15 cellular contexts compared by ENCODE assay signal in the genomic region with DNA sequence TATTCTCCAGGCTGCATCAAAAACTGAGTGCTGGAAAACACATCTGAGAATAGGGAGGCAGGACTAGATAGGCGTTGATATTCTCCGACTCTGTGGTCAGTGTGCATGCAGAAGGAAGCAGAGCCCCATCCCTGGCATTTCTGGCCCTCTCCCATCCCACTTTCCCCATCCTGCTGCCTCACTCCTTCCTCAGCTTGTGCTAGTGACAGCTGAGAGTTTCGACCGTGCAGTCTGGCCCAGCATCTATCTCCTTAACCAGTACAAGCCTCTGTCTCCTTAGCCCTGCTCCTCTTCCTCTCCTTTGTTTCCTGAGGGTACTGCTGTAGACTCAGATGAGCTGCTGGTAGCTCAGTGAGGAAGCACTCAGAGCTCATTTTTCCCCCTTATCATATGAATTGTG.
A peak's percentile ranks its signal among the peaks of the same experiment; 100 is the strongest.
DNase-seq lines count a peak whose midpoint lies in the region; ATAC-seq and TF ChIP-seq lines count a peak whose summit lies in the region.
"Had no signal": no experiment of that assay in that cellular context is flagged by ENCODE, and none has a peak within 500 bp of the region (broad histone marks: within the 10 kb centered on the region; RNA-seq: fewer than 3 reads in every experiment).

No MANE protein-coding gene starts in this region.

- H2BK12ac ChIP-seq in H9 (ENCODE audit: insufficient read length, low read depth, low read length): no peak overlapping the region

- peak overlapping the region; percentile 59 for H2AFZ ChIP-seq in H9 (ENCODE audit: low read length)
- H2AFZ ChIP-seq: GM23248 had no signal

- no peak overlapping the region for H2BK120ac ChIP-seq in H9 (ENCODE audit: low read depth, low read length, poor library complexity, severe bottlenecking)

- H3K79me1 ChIP-seq in H9 (ENCODE audit: insufficient read depth, low read depth, low read length, poor library complexity, severe bottlenecking): no peaks in the 10 kb centered on the region

- no peak overlapping the region for H3T11ph ChIP-seq in H9 (ENCODE audit: low read length)

- H3K27ac ChIP-seq in H9 (ENCODE audit: insufficient read length, low read depth, low read length): no peak overlapping the region
- H3K27ac ChIP-seq: BLaER1 treated with 17β-estradiol and CSF1 and Interleukin-3, amounts not matched to agents 10 nM and 100 nM; GM23248 had no signal

- DNase-seq in H9 (no peak), WTC11 (ENCODE audit: low spot score) (no peak), myocyte (ENCODE audit: low read depth) (peak; percentile 45), superior temporal gyrus (ENCODE audit: extremely low spot score) (no peak)
- DNase-seq: ACHN; CD4-positive, CD25-positive, alpha-beta regulatory T cell; DMS53; GM23248; KG1 had no signal

- H3K23ac ChIP-seq in H9 (ENCODE audit: insufficient read length, low read depth, low read length): no peak overlapping the region

- no peak overlapping the region for H3K9ac ChIP-seq in H9 (ENCODE audit: extremely low read depth, insufficient read length, low read length)
- H3K9ac ChIP-seq: BLaER1 treated with 17β-estradiol and CSF1 and Interleukin-3, amounts not matched to agents 10 nM and 100 nM; GM23248 had no signal

- TF ChIP-seq CTCF in H9 (conservative IDR thresholded peaks at IDR 0.05) (no peak), WTC11 (IDR thresholded peaks at IDR 0.05) (no peak)

- H3K4me1 ChIP-seq in H9 (ENCODE audit: insufficient read depth, low read length): peaks cover 7% of the 10 kb centered on the region
- H3K4me1 ChIP-seq: HAP-1 had no signal

- no peaks in the 10 kb centered on the region for H3K9me3 ChIP-seq in H9 (ENCODE audit: control insufficient read depth, low read depth, low read length)
- H3K9me3 ChIP-seq: HAP-1 had no signal

- ATAC-seq in WTC11 (peak; percentile 42), HG02981 (IDR thresholded peaks at IDR 0.05; ENCODE audit: unreplicated experiment) (no peak), HG03159 (IDR thresholded peaks at IDR 0.05; ENCODE audit: unreplicated experiment) (no peak), HG03280 (IDR thresholded peaks at IDR 0.05; ENCODE audit: unreplicated experiment) (no peak)

- H3K27me3 ChIP-seq in H9 (ENCODE audit: insufficient read depth, low read length): no peaks in the 10 kb centered on the region
- H3K27me3 ChIP-seq: BLaER1 treated with 17β-estradiol and CSF1 and Interleukin-3, amounts not matched to agents 10 nM and 100 nM had no signal

- no peak overlapping the region for H2BK20ac ChIP-seq in H9 (ENCODE audit: low read depth, low read length, poor library complexity, severe bottlenecking)

- H2BK15ac ChIP-seq in H9 (ENCODE audit: low read depth, low read length): no peak overlapping the region

- no CpG with 5 or more reads among the region's 4 CpGs for WGBS in H9 (ENCODE audit: extremely low coverage, insufficient read length, low lambda C conversion rate)

- H3K23me2 ChIP-seq in H9 (ENCODE audit: insufficient read length, low read depth, low read length, poor library complexity, severe bottlenecking): no peaks in the 10 kb centered on the region

- POLR2A ChIA-PET in WTC11 (lab: Charles Lee): no interaction called here

- H3K27me3 Mint-ChIP-seq in H9 (ENCODE audit: low read depth) (no peaks in the 10 kb centered on the region; the same call in 1 of the 2 replicates), WTC11 (ENCODE audit: low read depth) (no peaks in the 10 kb centered on the region)

- H4K91ac ChIP-seq in H9 (ENCODE audit: insufficient read length, low read depth, low read length): no peak overlapping the region

- no peak overlapping the region for H4K8ac ChIP-seq in H9 (replicated peaks; ENCODE audit: insufficient read length, low read depth, low read length)

- H3K56ac ChIP-seq in H9 (ENCODE audit: insufficient read length, low read depth, low read length): no peak overlapping the region

- H3K27ac Mint-ChIP-seq in H9 (peak overlapping the region; percentile 7 to 59 (median 53); a peak in 4 of 7 replicates), WTC11 (no peak overlapping the region)
- H3K27ac Mint-ChIP-seq: CD4-positive, CD25-positive, alpha-beta regulatory T cell; IgD-negative memory B cell had no signal

- CTCF ChIA-PET in WTC11 (lab: Charles Lee): no interaction called here

- no peak overlapping the region for H4K5ac ChIP-seq in H9 (ENCODE audit: insufficient read length, low read depth, low read length)

- no peak overlapping the region for H3K4me2 ChIP-seq in H9 (ENCODE audit: insufficient read depth, insufficient read length, low read length)
- H3K4me2 ChIP-seq: BLaER1 treated with 17β-estradiol and CSF1 and Interleukin-3, amounts not matched to agents 10 nM and 100 nM had no signal

- H3K4me3 Mint-ChIP-seq in H9: no peak overlapping the region
- no peak overlapping the region for H3K4me3 Mint-ChIP-seq in WTC11
- H3K4me3 Mint-ChIP-seq: CD4-positive, CD25-positive, alpha-beta regulatory T cell; IgD-negative memory B cell had no signal

- H2BK5ac ChIP-seq in H9 (ENCODE audit: insufficient read length, low read length): no peak overlapping the region

- H3K14ac ChIP-seq in H9 (ENCODE audit: insufficient read depth, low read length): no peak overlapping the region; the same call in 1 of the 2 replicates

- H3K4me1 Mint-ChIP-seq in H9: peaks cover 22 to 24% of the 10 kb centered on the region in 2 experiments
- peaks cover 19% of the 10 kb centered on the region for H3K4me1 Mint-ChIP-seq in WTC11
- H3K4me1 Mint-ChIP-seq: CD4-positive, CD25-positive, alpha-beta regulatory T cell had no signal

- H3K18ac ChIP-seq in H9 (ENCODE audit: insufficient read length, low read depth, low read length): peak overlapping the region; percentile 35

- H3K9me3 Mint-ChIP-seq in H9 (no peaks in the 10 kb centered on the region), WTC11 (no peaks in the 10 kb centered on the region)
- H3K9me3 Mint-ChIP-seq: CD4-positive, CD25-positive, alpha-beta regulatory T cell; IgD-negative memory B cell had no signal

- peaks cover 0 to 2% (median 0%) of the 10 kb centered on the region in 3 experiments; a peak in 1 of 7 replicates for H3K36me3 Mint-ChIP-seq in H9 (ENCODE audit: insufficient read depth in 1 of 3, low read depth in 3 of 3)
- no peaks in the 10 kb centered on the region for H3K36me3 Mint-ChIP-seq in WTC11
- H3K36me3 Mint-ChIP-seq: CD4-positive, CD25-positive, alpha-beta regulatory T cell; IgD-negative memory B cell had no signal

- no peak overlapping the region for H2AK5ac ChIP-seq in H9 (ENCODE audit: insufficient read length, low read length)

- no peaks in the 10 kb centered on the region for H4K20me1 ChIP-seq in H9 (ENCODE audit: control insufficient read depth, insufficient read depth, insufficient read length)
- H4K20me1 ChIP-seq: BLaER1 treated with 17β-estradiol and CSF1 and Interleukin-3, amounts not matched to agents 10 nM and 100 nM had no signal

- H3K4ac ChIP-seq in H9 (ENCODE audit: low read depth, low read length): no peak overlapping the region

- H3K79me2 ChIP-seq in H9 (ENCODE audit: insufficient read depth, low read length): no peaks in the 10 kb centered on the region

TF ChIP-seq in WTC11, 78 proteins besides CTCF, POLR2A, EP300 and RAD21:
- TF ChIP-seq ATF1 (CRISPR knock-in tag; IDR thresholded peaks at IDR 0.05) (no peak), SP1 (CRISPR knock-in tag; conservative IDR thresholded peaks at IDR 0.05) (no peak), ERG (CRISPR knock-in tag; IDR thresholded peaks at IDR 0.05) (no peak), ZBTB21 (CRISPR knock-in tag; IDR thresholded peaks at IDR 0.05; ENCODE audit: borderline replicate concordance) (no peak), FOXJ3 (CRISPR knock-in tag; IDR thresholded peaks at IDR 0.05; ENCODE audit: borderline replicate concordance) (no peak), NFATC4 (CRISPR knock-in tag; IDR thresholded peaks at IDR 0.05) (no peak), ATF2 (CRISPR knock-in tag; IDR thresholded peaks at IDR 0.05; ENCODE audit: borderline replicate concordance, low read depth) (no peak), SMAD3 (CRISPR knock-in tag; IDR thresholded peaks at IDR 0.05; ENCODE audit: borderline replicate concordance) (no peak), HMGA2 (CRISPR knock-in tag; IDR thresholded peaks at IDR 0.05) (no peak), CBFB (CRISPR knock-in tag; IDR thresholded peaks at IDR 0.05; ENCODE audit: low read depth) (no peak), ELF4 (CRISPR knock-in tag; IDR thresholded peaks at IDR 0.05; ENCODE audit: low read depth) (no peak)
TF ChIP-seq in WTC11: peak in this region for 0.
